Comparison of ENCODE assay signal across 8 cellular contexts in genomic region chr1:243354511-243355153, GRCh38.
DNase-seq lines count a peak whose midpoint lies in the region; ATAC-seq and TF ChIP-seq lines count a peak whose summit lies in the region.
"Had no signal": no experiment of that assay in that cellular context is flagged by ENCODE, and none has a peak within 500 bp of the region (broad histone marks: within the 10 kb centered on the region; RNA-seq: fewer than 3 reads in every experiment).

No MANE protein-coding gene starts in this region.

- DNase-seq in ascending aorta (ENCODE audit: low spot score in 2 of 2) = no peak
- DNase-seq in neural progenitor cell (ENCODE audit: low spot score) = no peak
- no peak for DNase-seq in HAP-1 (ENCODE audit: low spot score in 2 of 2)
- DNase-seq in NOMO-1 (lab: John Stamatoyannopoulos, UW; ENCODE audit: unreplicated experiment in 2 of 2) = no peak
- no peak for DNase-seq in A673 (ENCODE audit: low spot score)

- TF ChIP-seq CTCF in ascending aorta (IDR thresholded peaks at IDR 0.05) (no peak), neural progenitor cell (IDR thresholded peaks at IDR 0.05) (no peak), A673 (conservative IDR thresholded peaks at IDR 0.05; ENCODE audit: low read depth, low read length) (no peak)

- H3F3A ChIP-seq in neural progenitor cell (ENCODE audit: low read depth) = no peaks in the 10 kb centered on the region

- no peak overlapping the region for H3K9ac ChIP-seq in neural progenitor cell

- H3K9me3 ChIP-seq in ascending aorta = no peaks in the 10 kb centered on the region
- H3K9me3 ChIP-seq in neural progenitor cell (ENCODE audit: low read depth) = no peaks in the 10 kb centered on the region
- H3K9me3 ChIP-seq in HAP-1 = no peaks in the 10 kb centered on the region
- no peaks in the 10 kb centered on the region for H3K9me3 ChIP-seq in A673 (ENCODE audit: low read depth, low read length, poor library complexity, severe bottlenecking)

- H3K79me2 ChIP-seq in neural progenitor cell (ENCODE audit: low read depth) = no peaks in the 10 kb centered on the region

- H2AFZ ChIP-seq in neural progenitor cell (replicated peaks) = no peak overlapping the region

- no peak overlapping the region for H3K4me2 ChIP-seq in neural progenitor cell

- H3K4me3 Mint-ChIP-seq in neural progenitor cell = no peak overlapping the region

- H3K36me3 Mint-ChIP-seq in neural progenitor cell = peaks cover 13% of the 10 kb centered on the region

- H3K36me3 ChIP-seq in ascending aorta = peaks cover 4 to 15% of the 10 kb centered on the region in 2 donors
- no peaks in the 10 kb centered on the region for H3K36me3 ChIP-seq in neural progenitor cell
- no peaks in the 10 kb centered on the region for H3K36me3 ChIP-seq in HAP-1 (replicated peaks)
- H3K36me3 ChIP-seq in A673 (ENCODE audit: insufficient read depth, low read length, poor library complexity, severe bottlenecking) = no peaks in the 10 kb centered on the region

- peak overlapping the region; percentile 30 to 37 for H3K4me3 ChIP-seq in ascending aorta
- no peak overlapping the region for H3K4me3 ChIP-seq in neural progenitor cell
- no peak overlapping the region for H3K4me3 ChIP-seq in HAP-1
- H3K4me3 ChIP-seq in A673 (ENCODE audit: low read depth, low read length, poor library complexity, severe bottlenecking) = no peak overlapping the region

- peaks cover 2% of the 10 kb centered on the region for H3K27me3 Mint-ChIP-seq in neural progenitor cell (ENCODE audit: insufficient read depth, low read depth)

- CTCF ChIA-PET in A673 (lab: Charles Lee) = no interaction called here

- no peaks in the 10 kb centered on the region for H3K4me1 ChIP-seq in ascending aorta
- H3K4me1 ChIP-seq in neural progenitor cell = peaks cover 4% of the 10 kb centered on the region
- no peaks in the 10 kb centered on the region for H3K4me1 ChIP-seq in HAP-1
- H3K4me1 ChIP-seq in A673 (ENCODE audit: insufficient read depth, low read length, poor library complexity, severe bottlenecking) = peaks cover 3% of the 10 kb centered on the region

- H3K27me3 ChIP-seq in ascending aorta (no peaks in the 10 kb centered on the region), neural progenitor cell (no peaks in the 10 kb centered on the region), HAP-1 (ENCODE audit: low read depth) (no peaks in the 10 kb centered on the region), A673 (replicated peaks; ENCODE audit: insufficient read depth, low read depth, low read length, poor library complexity) (no peaks in the 10 kb centered on the region)

- in situ Hi-C loops in HAP-1 (cut with MboI; ENCODE audit: low sequenced_read_pairs) = no loop called here

- POLR2A ChIA-PET in A673 (lab: Charles Lee; ENCODE audit: low non-redundant PET) = no interaction called here

- H3K27ac Mint-ChIP-seq in neural progenitor cell = peak overlapping the region; percentile 33

- no peaks in the 10 kb centered on the region for H3K9me3 Mint-ChIP-seq in neural progenitor cell

- intact Hi-C loops in ascending aorta (cut with DNase I) = no loop called here
- intact Hi-C loops in A673 (cut with micrococcal nuclease; ENCODE audit: unreplicated experiment) = no loop called here

- ATAC-seq in GM18520 (IDR thresholded peaks at IDR 0.05; ENCODE audit: unreplicated experiment) = peak; percentile 46
- ATAC-seq in HG02678 (IDR thresholded peaks at IDR 0.05; ENCODE audit: unreplicated experiment) = peak; percentile 79
- ATAC-seq: Panc1 had no signal

- no TSS peak for BruUV-seq in A673 (replicated peaks; lab: Mats Ljungman, UMichigan)

- no peak overlapping the region for H3K27ac ChIP-seq in ascending aorta
- no peak overlapping the region for H3K27ac ChIP-seq in neural progenitor cell
- no peak overlapping the region for H3K27ac ChIP-seq in A673 (ENCODE audit: low read depth, low read length, poor library complexity, severe bottlenecking)

- H3K4me1 Mint-ChIP-seq in neural progenitor cell = peaks cover 12% of the 10 kb centered on the region

- no peaks in the 10 kb centered on the region for H4K20me1 ChIP-seq in neural progenitor cell (ENCODE audit: low read depth)

Comparison
In these comparisons a context has a peak if more than half of its experiments do, and no peak if none do; other contexts are left out.
1. H3K4me3 ChIP-seq: peak in ascending aorta (2 of 2); none in neural progenitor cell (single experiment), HAP-1 (single experiment) and A673 (single experiment).